In the genomic region with DNA sequence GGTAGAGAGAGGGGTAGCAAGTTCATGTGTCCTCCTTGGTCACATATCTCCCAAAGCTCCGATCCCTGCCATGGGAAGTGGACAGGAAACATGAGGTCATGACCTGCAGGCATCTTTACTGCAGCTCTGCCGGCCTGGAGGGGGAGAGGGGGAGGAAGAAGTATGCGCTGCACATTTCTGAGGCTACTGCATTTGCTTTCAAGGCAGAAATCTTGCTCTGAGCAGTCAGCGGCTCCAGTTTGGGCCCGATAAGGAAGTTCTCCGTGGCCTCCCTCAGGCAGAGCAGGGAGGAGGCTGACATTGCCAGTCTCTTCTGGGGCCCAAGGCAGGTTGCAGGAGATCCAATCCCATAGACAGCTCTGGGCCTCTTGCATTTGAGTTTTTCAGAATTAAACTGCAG, we compare ENCODE assay signal across 12 cellular contexts. TPM values are rescaled to one million over a fixed set of nuclear protein-coding genes. Genes with fewer than 3 reads are reported as not detected.
DNase-seq lines count a peak whose midpoint lies in the region; FAIRE-seq and TF ChIP-seq lines count a peak whose summit lies in the region.
"Had no signal": no experiment of that assay in that cellular context is flagged by ENCODE, and none has a peak within 500 bp of the region (broad histone marks: within the 10 kb centered on the region; RNA-seq: fewer than 3 reads in every experiment).

No MANE protein-coding gene starts in this region.

- H4K91ac ChIP-seq in H1 (replicated peaks; ENCODE audit: insufficient read length, low read length), result no peak overlapping the region

- TF ChIP-seq POLR2A in H1 (IDR thresholded peaks at IDR 0.05; ENCODE audit: control extremely low read depth in 1 of 2, low read depth in 2 of 2, low read length in 2 of 2), result no peak

- H3K4me1 ChIP-seq in H1 (replicated peaks in 1 of 4; ENCODE audit: control insufficient read depth in 3 of 4, insufficient read depth in 4 of 4, low read length in 3 of 4), result peaks cover 5 to 45% (median 27%) of the 10 kb centered on the region in 4 experiments

- no peaks in the 10 kb centered on the region for H3K36me3 ChIP-seq in H1 (ENCODE audit: control insufficient read depth in 2 of 4, insufficient read depth in 4 of 4, low read length in 3 of 4)

- H3K79me1 ChIP-seq in H1 (ENCODE audit: low read depth, low read length), result peaks cover 6% of the 10 kb centered on the region

- H3K27me3 ChIP-seq in H1 (replicated peaks in 1 of 4; ENCODE audit: control insufficient read depth in 3 of 4, extremely low read depth in 1 of 4, insufficient read depth in 3 of 4, low read length in 3 of 4), result no peaks in the 10 kb centered on the region

- H3K4ac ChIP-seq in H1 (replicated peaks; ENCODE audit: insufficient read length, low read depth, low read length), result no peak overlapping the region

- H4K8ac ChIP-seq in H1 (ENCODE audit: extremely low read depth, insufficient read depth, low read length), result no peak overlapping the region

- POLR2A ChIA-PET in RWPE1 (lab: Yijun Ruan, JAX; ENCODE audit: low non-redundant PET), result interaction anchor here (0.6 kb wide), 3 partner anchors 26 to 349 kb away, joined by 3 to 7 read pairs (median 5); a partner anchor contains a TSS
- POLR2A ChIA-PET in H1 (lab: Charles Lee; ENCODE audit: partially characterized antibody), result interaction anchor here (0.6 to 9.3 kb wide), 9 partner anchors 10 to 98 kb away, joined by 3 to 60 read pairs (median 5); a partner anchor contains a TSS

- H3K56ac ChIP-seq in H1 (replicated peaks; ENCODE audit: insufficient read length, low read depth, low read length), result no peak overlapping the region

- CTCF ChIA-PET in RWPE1 (lab: Yijun Ruan, JAX) (interaction anchor here (0.6 to 4.0 kb wide), 5 partner anchors 9 to 44 kb away, joined by 3 to 42 read pairs (median 10); no protein-coding TSS in a partner anchor), H1 (lab: Charles Lee; ENCODE audit: partially characterized antibody) (interaction anchor here (0.6 to 4.7 kb wide), 12 partner anchors 11 to 214 kb away, joined by 3 to 388 read pairs (median 32); a partner anchor contains a TSS)

- TF ChIP-seq CTCF in RWPE1 (conservative IDR thresholded peaks at IDR 0.05; ENCODE audit: low read depth), result no peak
- no peak for TF ChIP-seq CTCF in H1 (IDR thresholded peaks at IDR 0.05; ENCODE audit: control extremely low read depth in 1 of 3, insufficient read depth in 1 of 3, low read depth in 1 of 3, low read length in 3 of 3)
- no peak for TF ChIP-seq CTCF in retinal pigment epithelial cell (conservative IDR thresholded peaks at IDR 0.05; ENCODE audit: low read depth, low read length)

- peaks cover 7 to 28% of the 10 kb centered on the region in 2 experiments; a peak in 3 of 4 replicates for H3K79me2 ChIP-seq in H1 (ENCODE audit: control insufficient read depth in 1 of 2, insufficient read depth in 2 of 2, low read length in 2 of 2)

- H2BK15ac ChIP-seq in H1 (ENCODE audit: low read length), result peak overlapping the region; percentile 25; the same call in 1 of the 2 replicates

- peak overlapping the region; percentile 15 to 18; a peak in 2 of 4 replicates for H3K4me2 ChIP-seq in H1 (ENCODE audit: insufficient read depth in 1 of 2, low read depth in 2 of 2, low read length in 2 of 2)

- no peak overlapping the region for H2AFZ ChIP-seq in H1 (ENCODE audit: low read length)

- TF ChIP-seq RAD21 in H1 (IDR thresholded peaks at IDR 0.05 in 1 of 2, conservative IDR thresholded peaks at IDR 0.05 in 1 of 2; ENCODE audit: low read depth in 2 of 2, low read length in 2 of 2), result no peak

- peak overlapping the region; percentile 42; the same call in 1 of the 2 replicates for H3K18ac ChIP-seq in H1 (ENCODE audit: extremely low read depth, low read length)

- H2AK5ac ChIP-seq in H1 (ENCODE audit: low read depth, low read length), result no peak overlapping the region

- FAIRE-seq in H1 (lab: Jason Lieb, UNC), result no peak

- peak; percentile 47 for DNase-seq in SIG-M5 treated with dmso at 0.1 percent for 504 hours (lab: John Stamatoyannopoulos, UW; ENCODE audit: unreplicated experiment)
- no peak for DNase-seq in SIG-M5 (lab: John Stamatoyannopoulos, UW)
- no peak for DNase-seq in RWPE1 (ENCODE audit: low spot score)
- no peak for DNase-seq in H1 (ENCODE audit: low read depth in 1 of 2, low spot score in 2 of 2)
- DNase-seq in retinal pigment epithelial cell (ENCODE audit: low read depth), result no peak
- no peak for DNase-seq in ureter (ENCODE audit: low spot score)
- DNase-seq in DMS53 (lab: John Stamatoyannopoulos, UW), result no peak
- DNase-seq in activated effector memory CD4-positive, alpha-beta T cell treated with Interleukin-2 at 50 U/mL for 16 hours, result no peak
- DNase-seq: activated CD4-positive, CD25-positive, alpha-beta regulatory T cell treated with anti-CD3 and anti-CD28 coated beads, Interleukin-2, amount 50 U/mL, for 72 hours; cerebellar nuclear complex; NCI-H524 had no signal

- H3K23me2 ChIP-seq in H1 (ENCODE audit: low read depth, low read length), result peaks cover 13% of the 10 kb centered on the region

- peak overlapping the region; percentile 81 for H3K27ac ChIP-seq in RWPE1
- no peak overlapping the region for H3K27ac ChIP-seq in H1 (ENCODE audit: low read depth, low read length)
- H3K27ac ChIP-seq: 22Rv1 had no signal

- 70% methylated on average over 6 of the region's 6 CpGs; no CpG with 5 or more reads in 1 of the 2 experiments for WGBS in H1 (ENCODE audit: extremely low coverage in 1 of 2, insufficient coverage in 1 of 2, insufficient read length in 1 of 2, insufficient replicate concordance in 2 of 2, low coverage in 1 of 2, low lambda C conversion rate in 2 of 2, missing lambda C conversion rate in 1 of 2), 2 experiments

- no peak overlapping the region for H2BK120ac ChIP-seq in H1 (replicated peaks; ENCODE audit: low read depth, low read length)

- 0 out of 2 replicates have a peak overlapping the region, but pooled peaks have one; percentile 1 for H2BK5ac ChIP-seq in H1 (ENCODE audit: low read depth, low read length)

- peak overlapping the region; percentile 64; the same call in 1 of the 2 replicates for H2BK20ac ChIP-seq in H1 (ENCODE audit: low read length)

- H3K4me3 ChIP-seq in H1 (ENCODE audit: extremely low read depth in 1 of 4, insufficient read depth in 2 of 4, low read depth in 3 of 4, low read length in 4 of 4) (no peak overlapping the region), retinal pigment epithelial cell (ENCODE audit: low read length) (peak overlapping the region; percentile 6)

- H3K9me3 ChIP-seq in H1 (ENCODE audit: insufficient read depth in 2 of 2, low read depth in 1 of 2, low read length in 1 of 2), result no peaks in the 10 kb centered on the region

- H4K5ac ChIP-seq in H1 (ENCODE audit: insufficient read length, low read depth, low read length), result no peak overlapping the region

- H3K14ac ChIP-seq in H1 (ENCODE audit: insufficient read length), result no peak overlapping the region

- no peak overlapping the region for H3K9ac ChIP-seq in H1 (replicated peaks in 1 of 4; ENCODE audit: extremely low read depth in 1 of 4, low read depth in 3 of 4, low read length in 3 of 4)

- peak overlapping the region; percentile 69; the same call in 1 of the 2 replicates for H2BK12ac ChIP-seq in H1 (ENCODE audit: low read depth, low read length)

- H4K20me1 ChIP-seq in H1 (replicated peaks in 1 of 2; ENCODE audit: control insufficient read depth in 1 of 2, insufficient read depth in 2 of 2, low read length in 2 of 2), result peaks cover 16 to 24% of the 10 kb centered on the region in 2 experiments

- no peak for TF ChIP-seq EP300 in H1 (IDR thresholded peaks at IDR 0.05; ENCODE audit: borderline replicate concordance in 1 of 2, low read depth in 2 of 2, low read length in 2 of 2)

- H3K23ac ChIP-seq in H1 (ENCODE audit: insufficient read length), result no peak overlapping the region

RNA-seq across cellular contexts. Expression of a gene that starts 1.5 kb away (rescaled TPM):
- 91.3 and 92.9 TPM in 2 replicates for total RNA-seq in H1 (2021; fragmentation: NEBNext Ultra II Directional; extraction: Animal tissue kit (Norgen Biotek cat#: 25700))
- polyA plus RNA-seq in H1 (2011; rRNA removed), result 99.2 and 140 TPM in 2 replicates
- 107 TPM for polyA plus RNA-seq in H1 (2011; cell fraction: cytosol; rRNA removed)
- polyA plus RNA-seq in H1 (2011; cell fraction: nucleus; rRNA removed), result 85.0 TPM
- polyA plus RNA-seq in H1 (2012, experiment 1 of 2), result 74.7 to 102 TPM (median 92.8 TPM) in 4 replicates
- 128 TPM for polyA plus RNA-seq in H1 (2012, experiment 2 of 2)
- polyA plus RNA-seq in H1 (2013, experiment 1 of 2), result 121 TPM
- polyA plus RNA-seq in H1 (2013, experiment 2 of 2), result 130 TPM
- 57.8 and 78.7 TPM in 2 replicates for polyA minus RNA-seq in H1 (2011; rRNA and poly(A)+ RNA removed)
- polyA minus RNA-seq in H1 (2011; cell fraction: cytosol; rRNA and poly(A)+ RNA removed), result 43.7 TPM
- 26.3 TPM for polyA minus RNA-seq in H1 (2011; cell fraction: nucleus; rRNA and poly(A)+ RNA removed)
- total RNA-seq in ureter, result 20.6 TPM

RNA-seq across cellular contexts. Expression of a gene that starts 9.9 kb away (rescaled TPM):
- 5.2 and 5.5 TPM in 2 replicates for total RNA-seq in H1 (2021; fragmentation: NEBNext Ultra II Directional; extraction: Animal tissue kit (Norgen Biotek cat#: 25700))
- 6.1 and 6.6 TPM in 2 replicates for polyA plus RNA-seq in H1 (2011; rRNA removed)
- 9.7 TPM for polyA plus RNA-seq in H1 (2011; cell fraction: cytosol; rRNA removed)
- 13.3 TPM for polyA plus RNA-seq in H1 (2011; cell fraction: nucleus; rRNA removed)
- polyA plus RNA-seq in H1 (2012, experiment 1 of 2), result 5.0 to 7.8 TPM (median 6.5 TPM) in 4 replicates
- 4.2 TPM for polyA plus RNA-seq in H1 (2012, experiment 2 of 2)
- polyA plus RNA-seq in H1 (2013, experiment 1 of 2), result 6.1 TPM
- 5.8 TPM for polyA plus RNA-seq in H1 (2013, experiment 2 of 2)
- polyA minus RNA-seq in H1 (2011; rRNA and poly(A)+ RNA removed), result 4.4 and 12.4 TPM in 2 replicates
- 7.9 TPM for polyA minus RNA-seq in H1 (2011; cell fraction: cytosol; rRNA and poly(A)+ RNA removed)
- polyA minus RNA-seq in H1 (2011; cell fraction: nucleus; rRNA and poly(A)+ RNA removed), result 2.7 TPM
- 2.3 TPM for total RNA-seq in ureter

RNA-seq across cellular contexts. Expression of a gene that starts 29.2 kb away (rescaled TPM):
- total RNA-seq in H1 (2021; fragmentation: NEBNext Ultra II Directional; extraction: Animal tissue kit (Norgen Biotek cat#: 25700)), result 40.6 and 42.7 TPM in 2 replicates
- polyA plus RNA-seq in H1 (2011; rRNA removed), result 32.3 and 42.4 TPM in 2 replicates
- 67.6 TPM for polyA plus RNA-seq in H1 (2011; cell fraction: cytosol; rRNA removed)
- polyA plus RNA-seq in H1 (2011; cell fraction: nucleus; rRNA removed), result 198 TPM
- polyA plus RNA-seq in H1 (2012, experiment 1 of 2), result 49.1 to 72.7 TPM (median 58.9 TPM) in 4 replicates
- 32.4 TPM for polyA plus RNA-seq in H1 (2012, experiment 2 of 2)
- 28.5 TPM for polyA plus RNA-seq in H1 (2013, experiment 1 of 2)
- polyA plus RNA-seq in H1 (2013, experiment 2 of 2), result 24.6 TPM
- polyA minus RNA-seq in H1 (2011; rRNA and poly(A)+ RNA removed), result 39.6 and 41.7 TPM in 2 replicates
- 18.8 TPM for polyA minus RNA-seq in H1 (2011; cell fraction: cytosol; rRNA and poly(A)+ RNA removed)
- 50.9 TPM for polyA minus RNA-seq in H1 (2011; cell fraction: nucleus; rRNA and poly(A)+ RNA removed)
- 65.1 TPM for total RNA-seq in ureter

RNA-seq across cellular contexts. Expression of a gene that starts 34.2 kb away (rescaled TPM):
- not detected in 2 replicates for total RNA-seq in H1 (2021; fragmentation: NEBNext Ultra II Directional; extraction: Animal tissue kit (Norgen Biotek cat#: 25700))
- polyA plus RNA-seq in H1 (2011; rRNA removed), result not detected in 2 replicates
- not detected for polyA plus RNA-seq in H1 (2011; cell fraction: cytosol; rRNA removed)
- polyA plus RNA-seq in H1 (2011; cell fraction: nucleus; rRNA removed), result not detected
- not detected in 4 replicates for polyA plus RNA-seq in H1 (2012, experiment 1 of 2)
- not detected for polyA plus RNA-seq in H1 (2012, experiment 2 of 2)
- not detected for polyA plus RNA-seq in H1 (2013, experiment 1 of 2)
- not detected for polyA plus RNA-seq in H1 (2013, experiment 2 of 2)
- not detected in 2 replicates for polyA minus RNA-seq in H1 (2011; rRNA and poly(A)+ RNA removed)
- polyA minus RNA-seq in H1 (2011; cell fraction: cytosol; rRNA and poly(A)+ RNA removed), result not detected
- not detected for polyA minus RNA-seq in H1 (2011; cell fraction: nucleus; rRNA and poly(A)+ RNA removed)
- 2.5 TPM for total RNA-seq in ureter
